In genomic region chr7:142481548-142481947, GRCh38 we compare ENCODE assay signal across 1 cellular context.
TF ChIP-seq lines count a peak whose summit lies in the region.

No MANE protein-coding gene starts in this region.

TF ChIP-seq in HCT116, 20 proteins besides CTCF, POLR2A, EP300 and RAD21 (continued from another document):
- no peak for TF ChIP-seq ZBTB33 (IDR thresholded peaks at IDR 0.05; ENCODE audit: extremely low read depth, insufficient replicate concordance, low read length)
- no peak for TF ChIP-seq REST (IDR thresholded peaks at IDR 0.05; ENCODE audit: low read depth)
- TF ChIP-seq TCF7L2 (IDR thresholded peaks at IDR 0.05; ENCODE audit: borderline replicate concordance, extremely low read depth, insufficient read depth, insufficient read length): no peak
- TF ChIP-seq ATF3 (IDR thresholded peaks at IDR 0.05): no peak
- no peak for TF ChIP-seq EZH2phosphoT487 (IDR thresholded peaks at IDR 0.05; ENCODE audit: borderline replicate concordance)
- no peak for TF ChIP-seq JUND (IDR thresholded peaks at IDR 0.05)
TF ChIP-seq in HCT116: peak in this region for 0.
